In the genomic region with DNA sequence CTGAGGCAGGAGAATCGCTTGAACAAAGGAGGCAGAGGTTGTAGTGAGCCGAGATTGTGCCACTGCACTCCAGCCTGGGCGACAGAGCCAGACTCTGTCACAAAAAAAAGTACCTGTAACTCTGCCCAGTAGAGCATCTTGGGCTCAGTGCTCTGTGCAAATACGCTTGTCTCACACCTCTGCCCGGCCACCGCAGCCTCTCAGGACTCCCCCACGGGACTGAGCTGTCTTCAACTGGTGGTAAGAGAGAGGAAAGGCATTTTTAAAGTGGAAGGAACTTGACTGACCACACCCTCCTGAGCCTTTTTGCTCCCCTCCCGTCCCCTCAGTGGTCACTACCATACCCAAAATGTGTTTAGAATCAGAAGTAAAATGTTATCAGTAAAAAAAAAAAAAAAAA, we compare ENCODE assay signal across 10 cellular contexts.
A peak's percentile ranks its signal among the peaks of the same experiment; 100 is the strongest.
DNase-seq lines count a peak whose midpoint lies in the region; ATAC-seq, FAIRE-seq and TF ChIP-seq lines count a peak whose summit lies in the region.
"Had no signal": no experiment of that assay in that cellular context is flagged by ENCODE, and none has a peak within 500 bp of the region (broad histone marks: within the 10 kb centered on the region; RNA-seq: fewer than 3 reads in every experiment).

No MANE protein-coding gene starts in this region.

- no peak overlapping the region; the same call in 1 of the 2 replicates for H3K4me2 ChIP-seq in GM12878 (ENCODE audit: control insufficient read depth, insufficient read depth)

- DNase-seq in GM12864 (ENCODE audit: low read depth) = peak; percentile 56
- DNase-seq in GM12878 (ENCODE audit: low read depth, low spot score) = peak; percentile 56
- DNase-seq in HuH-7 (ENCODE audit: low spot score) = no peak
- no peak for DNase-seq in NCI-H226
- no peak for DNase-seq in NK-92 treated with Interleukin-12 subunit alpha and Interleukin-12 subunit beta, amount 100 ng/mL, for 24 hours (lab: John Stamatoyannopoulos, UW)
- no peak for DNase-seq in NCI-H2081 (lab: John Stamatoyannopoulos, UW)
- DNase-seq: glutamatergic neuron, nephron progenitor cell had no signal

- H3K9me3 ChIP-seq in GM12878 (replicated peaks; ENCODE audit: control insufficient read depth, insufficient read depth, low read length) = no peaks in the 10 kb centered on the region

- POLR2A ChIA-PET in GM12878 (lab: Charles Lee) = interaction anchor here (0.6 kb wide), 1 partner anchor 30 kb away, joined by 4 read pairs; no protein-coding TSS in a partner anchor

- H3K9ac ChIP-seq in GM12878 (ENCODE audit: control insufficient read depth, insufficient read depth, low read length) = no peak overlapping the region

- in situ Hi-C loops in GM12878 (cut with MboI) = no loop called here

- intact Hi-C loops in GM12878 (cut with micrococcal nuclease; ENCODE audit: unreplicated experiment) = loop anchor here (1.0 to 2.0 kb wide), 2 partner anchors 176 to 234 kb away; no protein-coding TSS in a partner anchor

- ATAC-seq in GM19455 (IDR thresholded peaks at IDR 0.05; ENCODE audit: unreplicated experiment) = peak; percentile 76
- peak; percentile 79 for ATAC-seq in HG03045 (IDR thresholded peaks at IDR 0.05; ENCODE audit: unreplicated experiment)
- ATAC-seq in GM12878 = peak; percentile 98

- no peak for TF ChIP-seq POLR2A in GM12878 (IDR thresholded peaks at IDR 0.05; ENCODE audit: low read depth, low read length)

- H4K20me1 ChIP-seq in GM12878 (ENCODE audit: control insufficient read depth, insufficient read depth) = no peaks in the 10 kb centered on the region

- WGBS in GM12878 (ENCODE audit: insufficient coverage, insufficient replicate concordance, low lambda C conversion rate, missing lambda C conversion rate) = 2% methylated on average over 8 of the region's 8 CpGs

- H2AFZ ChIP-seq in GM12878 (ENCODE audit: control insufficient read depth, low read depth, low read length) = peak overlapping the region; percentile 15; the same call in 1 of the 2 replicates

- TF ChIP-seq CTCF in GM12864 (IDR thresholded peaks at IDR 0.05; ENCODE audit: low read depth, low read length, missing control alignments) = no peak
- no peak for TF ChIP-seq CTCF in GM12878 (IDR thresholded peaks at IDR 0.05 in 2 of 3, conservative IDR thresholded peaks at IDR 0.05 in 1 of 3; ENCODE audit: control insufficient read depth in 2 of 3, extremely low read depth in 1 of 3, insufficient read depth in 1 of 3, low read depth in 3 of 3, low read length in 3 of 3)

- peak; percentile 41 for FAIRE-seq in GM12878 (lab: Jason Lieb, UNC)

- no peaks in the 10 kb centered on the region for H3K27me3 ChIP-seq in GM12878 (replicated peaks in 1 of 2; ENCODE audit: control insufficient read depth in 2 of 2, insufficient read depth in 2 of 2, low read length in 1 of 2)

- CTCF ChIA-PET in GM12878 (lab: Yijun Ruan, JAX) = interaction anchor here (0.6 kb wide), 1 partner anchor 393 kb away, joined by 3 read pairs; no protein-coding TSS in a partner anchor

- no peak for TF ChIP-seq RAD21 in GM12878 (IDR thresholded peaks at IDR 0.05; ENCODE audit: insufficient read depth, low read depth, low read length)

- TF ChIP-seq EP300 in GM12878 (IDR thresholded peaks at IDR 0.05; ENCODE audit: borderline replicate concordance in 1 of 2, control insufficient read depth in 1 of 2, low read depth in 2 of 2, low read length in 2 of 2) = peak in 1 of 2 experiments; percentile 24; a peak in 1 of 4 replicates

- no TSS peak for BruUV-seq in GM12878 (replicated peaks; lab: Mats Ljungman, UMichigan)

- peaks cover 19% of the 10 kb centered on the region for H3K4me1 ChIP-seq in GM12878 (ENCODE audit: control insufficient read depth, insufficient read depth, low read length)

- H3K79me2 ChIP-seq in GM12878 (ENCODE audit: control insufficient read depth, insufficient read depth, low read length) = no peaks in the 10 kb centered on the region

- no peaks in the 10 kb centered on the region for H3K36me3 ChIP-seq in GM12878 (ENCODE audit: control insufficient read depth in 2 of 2, insufficient read depth in 2 of 2, low read length in 1 of 2)

- SMC1A ChIA-PET in GM12878 (lab: Charles Lee; ENCODE audit: uncharacterized antibody, unreplicated experiment) = interaction anchor here (1.4 kb wide), 1 partner anchor 198 kb away, joined by 3 read pairs; no protein-coding TSS in a partner anchor

- H3K27ac ChIP-seq in GM12878 (ENCODE audit: control insufficient read depth, insufficient read depth) = no peak overlapping the region

- no peak overlapping the region for H3K4me3 ChIP-seq in GM12864 (ENCODE audit: low read depth, low read length)
- no peak overlapping the region for H3K4me3 ChIP-seq in GM12878

- RAD21 ChIA-PET in GM12878 (lab: Charles Lee; ENCODE audit: unreplicated experiment) = interaction anchor here (1.1 kb wide), 1 partner anchor 175 kb away, joined by 5 read pairs; a partner anchor contains a TSS

TF ChIP-seq in GM12878, 131 proteins besides CTCF, POLR2A, EP300 and RAD21:
- TF ChIP-seq, protein P1, sequence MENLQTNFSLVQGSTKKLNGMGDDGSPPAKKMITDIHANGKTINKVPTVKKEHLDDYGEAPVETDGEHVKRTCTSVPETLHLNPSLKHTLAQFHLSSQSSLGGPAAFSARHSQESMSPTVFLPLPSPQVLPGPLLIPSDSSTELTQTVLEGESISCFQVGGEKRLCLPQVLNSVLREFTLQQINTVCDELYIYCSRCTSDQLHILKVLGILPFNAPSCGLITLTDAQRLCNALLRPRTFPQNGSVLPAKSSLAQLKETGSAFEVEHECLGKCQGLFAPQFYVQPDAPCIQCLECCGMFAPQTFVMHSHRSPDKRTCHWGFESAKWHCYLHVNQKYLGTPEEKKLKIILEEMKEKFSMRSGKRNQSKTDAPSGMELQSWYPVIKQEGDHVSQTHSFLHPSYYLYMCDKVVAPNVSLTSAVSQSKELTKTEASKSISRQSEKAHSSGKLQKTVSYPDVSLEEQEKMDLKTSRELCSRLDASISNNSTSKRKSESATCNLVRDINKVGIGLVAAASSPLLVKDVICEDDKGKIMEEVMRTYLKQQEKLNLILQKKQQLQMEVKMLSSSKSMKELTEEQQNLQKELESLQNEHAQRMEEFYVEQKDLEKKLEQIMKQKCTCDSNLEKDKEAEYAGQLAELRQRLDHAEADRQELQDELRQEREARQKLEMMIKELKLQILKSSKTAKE (IDR thresholded peaks at IDR 0.05; ENCODE audit: low read depth, poor library complexity, severe bottlenecking) = peak; percentile 77
- TF ChIP-seq GABPA (IDR thresholded peaks at IDR 0.05; ENCODE audit: low read depth) (0 out of 2 replicates have a peak, but pooled peaks have one; percentile 2), BHLHE40 (IDR thresholded peaks at IDR 0.05; ENCODE audit: borderline replicate concordance in 1 of 2, low read depth in 2 of 2, low read length in 1 of 2) (0 out of 4 replicates have a peak, but pooled peaks of 1 of the 2 experiments have one; percentile 13), BRCA1 (IDR thresholded peaks at IDR 0.05; ENCODE audit: low read depth, low read length) (no peak), RUNX3 (IDR thresholded peaks at IDR 0.05; ENCODE audit: low read length) (peak; percentile 35)

Comparison
In these comparisons a context has a peak if more than half of its experiments do, and no peak if none do; other contexts are left out.
1. DNase-seq: peak in GM12864 (single experiment) and GM12878 (single experiment); none in HuH-7 (single experiment), NCI-H226 (single experiment), NK-92 treated with Interleukin-12 subunit alpha and Interleukin-12 subunit beta, amount 100 ng/mL, for 24 hours (single experiment) and NCI-H2081 (0 of 2).
2. Peak in every context shown above with its lines, with median percentiles within 50 percentile points of each other: ATAC-seq.